In genomic region chr6:109076421-109076820, GRCh38 we compare ENCODE assay signal across 1 cellular context.
A peak's percentile ranks its signal among the peaks of the same experiment; 100 is the strongest.
TF ChIP-seq lines count a peak whose summit lies in the region.

No MANE protein-coding gene starts in this region.

TF ChIP-seq in K562, 482 proteins besides CTCF, POLR2A, EP300 and RAD21:
- 0 out of 2 replicates have a peak, but pooled peaks have one; percentile 22 for TF ChIP-seq GATA2 (CRISPR knock-in tag; IDR thresholded peaks at IDR 0.05)
- no peak for TF ChIP-seq HOMEZ (CRISPR knock-in tag; IDR thresholded peaks at IDR 0.05)
- no peak for TF ChIP-seq GABPB1 (CRISPR knock-in tag; IDR thresholded peaks at IDR 0.05)
- no peak for TF ChIP-seq TGIF2 (CRISPR knock-in tag; IDR thresholded peaks at IDR 0.05)
- TF ChIP-seq TCF3 (CRISPR knock-in tag; IDR thresholded peaks at IDR 0.05), result 0 out of 2 replicates have a peak, but pooled peaks have one; percentile 27
